Comparison of ENCODE assay signal across 11 cellular contexts in the genomic region with DNA sequence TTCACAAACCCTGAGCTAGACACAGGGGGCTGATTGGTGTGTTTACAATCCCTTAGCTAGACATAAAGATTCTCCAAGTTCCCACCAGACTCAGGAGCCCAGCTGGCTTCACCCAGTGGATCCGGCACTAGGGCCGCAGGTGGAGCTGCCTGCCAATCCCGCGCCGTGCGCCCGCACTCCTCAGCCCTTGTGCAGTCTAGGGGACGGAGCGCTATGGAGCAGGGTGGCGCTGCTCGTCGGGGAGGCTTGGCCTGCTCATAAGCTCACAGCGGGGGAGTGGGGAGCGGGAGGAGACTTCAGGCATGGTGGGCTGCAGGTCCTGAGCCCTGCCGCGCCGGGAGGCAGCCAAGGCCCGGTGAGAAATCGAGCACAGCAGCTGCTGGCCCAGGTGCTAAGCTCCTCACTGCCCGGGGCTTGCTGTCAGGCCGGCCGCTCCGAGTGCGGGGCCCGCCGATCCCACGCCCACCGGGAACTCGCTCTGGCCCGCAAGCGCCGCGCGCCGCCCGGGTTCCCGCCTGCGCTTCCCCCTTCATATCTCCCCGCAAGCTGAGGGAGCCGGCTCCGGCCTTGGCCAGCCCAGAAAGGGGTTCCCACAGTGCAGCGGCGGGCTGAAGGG. TPM values are rescaled to one million over a fixed set of nuclear protein-coding genes. Genes with fewer than 3 reads are reported as not detected.
DNase-seq lines count a peak whose midpoint lies in the region; ATAC-seq lines count a peak whose summit lies in the region.
"Not testable (repeated sequence)": the region's sequence is repeated elsewhere in the genome, so short reads cannot be mapped to it uniquely, and the experiment has no call there.
"Had no signal": no experiment of that assay in that cellular context is flagged by ENCODE, and none has a peak within 500 bp of the region (broad histone marks: within the 10 kb centered on the region; RNA-seq: fewer than 3 reads in every experiment).

No MANE protein-coding gene starts in this region.

- peak overlapping the region in 2 of 7 donors; percentile 27 to 86 for H3K4me3 Mint-ChIP-seq in CD8-positive, alpha-beta memory T cell
- H3K4me3 Mint-ChIP-seq in T-helper 2 cell treated with Interferon-gamma antibody and Interleukin-4, amounts not matched to agents 5 μg/mL and 100 μg/mL, for 36 hours, result peak overlapping the region; percentile 52
- not testable (repeated sequence) for H3K4me3 Mint-ChIP-seq in activated CD8-positive, alpha-beta memory T cell treated with anti-CD3 and anti-CD28 coated beads, Interleukin-2, amount 10 ng/mL, durations not matched to agents 7 days and 5 days
- peak overlapping the region in 1 of 5 donors; percentile 81 for H3K4me3 Mint-ChIP-seq in immature natural killer cell

- POLR2A ChIA-PET in CD8-positive, alpha-beta memory T cell (lab: Charles Lee), result interaction anchor here (1.0 to 1.1 kb wide), 2 partner anchors 46 to 493 kb away, joined by 4 to 9 read pairs; no protein-coding TSS in a partner anchor

- peaks cover 18% of the 10 kb centered on the region for H3K9me3 ChIP-seq in BLaER1
- H3K9me3 ChIP-seq in CD8-positive, alpha-beta memory T cell (ENCODE audit: low read length), result not testable (repeated sequence)

- CTCF ChIA-PET in CD8-positive, alpha-beta memory T cell (lab: Charles Lee), result interaction anchor here (1.2 to 1.8 kb wide), 3 partner anchors 20 to 64 kb away, joined by 5 read pairs; no protein-coding TSS in a partner anchor
- CTCF ChIA-PET in activated CD8-positive, alpha-beta memory T cell treated with anti-CD3 and anti-CD28 coated beads, Interleukin-2, amount 10 ng/mL, durations not matched to agents 7 days and 5 days (lab: Charles Lee), result interaction anchor here (0.9 to 1.9 kb wide), 3 partner anchors 17 to 55 kb away, joined by 3 to 6 read pairs (median 3); no protein-coding TSS in a partner anchor

- H3K4me2 ChIP-seq in BLaER1, result not testable (repeated sequence)

- H3K27ac ChIP-seq in BLaER1 (peak overlapping the region; percentile 8; the same call in 1 of the 2 replicates), angular gyrus (ENCODE audit: low read depth, low read length) (peak overlapping the region; percentile 49), temporal lobe (ENCODE audit: low read depth, low read length) (peak overlapping the region; percentile 13)
- H3K27ac ChIP-seq in CD8-positive, alpha-beta memory T cell (ENCODE audit: low read depth, low read length), result not testable (repeated sequence)

- H3K27ac Mint-ChIP-seq in CD8-positive, alpha-beta memory T cell, result peak overlapping the region in 5 of 8 donors; percentile 17 to 97 (median 80)
- H3K27ac Mint-ChIP-seq in T-helper 2 cell treated with Interferon-gamma antibody and Interleukin-4, amounts not matched to agents 5 μg/mL and 100 μg/mL, for 36 hours, result peak overlapping the region; percentile 98
- H3K27ac Mint-ChIP-seq in activated CD8-positive, alpha-beta memory T cell treated with anti-CD3 and anti-CD28 coated beads, Interleukin-2, amount 10 ng/mL, durations not matched to agents 7 days and 5 days, result peak overlapping the region; percentile 93
- peak overlapping the region in 4 of 6 donors; percentile 58 to 88 (median 73) for H3K27ac Mint-ChIP-seq in immature natural killer cell

- H4K20me1 ChIP-seq in BLaER1, result not testable (repeated sequence)

- peaks cover 67 to 80% (median 74%) of the 10 kb centered on the region in 3 donors for H3K4me1 Mint-ChIP-seq in CD8-positive, alpha-beta memory T cell
- peaks cover 62% of the 10 kb centered on the region for H3K4me1 Mint-ChIP-seq in T-helper 2 cell treated with Interferon-gamma antibody and Interleukin-4, amounts not matched to agents 5 μg/mL and 100 μg/mL, for 36 hours (ENCODE audit: low read depth)
- peaks cover 59% of the 10 kb centered on the region for H3K4me1 Mint-ChIP-seq in activated CD8-positive, alpha-beta memory T cell treated with anti-CD3 and anti-CD28 coated beads, Interleukin-2, amount 10 ng/mL, durations not matched to agents 7 days and 5 days
- H3K4me1 Mint-ChIP-seq in immature natural killer cell, result peaks cover 52 to 58% of the 10 kb centered on the region in 2 donors

- not testable (repeated sequence) for DNase-seq in CD8-positive, alpha-beta memory T cell; T-helper 2 cell treated with Interferon-gamma antibody and Interleukin-4, amounts not matched to agents 5 μg/mL and 100 μg/mL, for 36 hours (ENCODE audit: low spot score); activated CD8-positive, alpha-beta memory T cell treated with anti-CD3 and anti-CD28 coated beads, Interleukin-2, amount 10 ng/mL, durations not matched to agents 7 days and 5 days; immature natural killer cell

- H3K36me3 ChIP-seq in BLaER1; CD8-positive, alpha-beta memory T cell (ENCODE audit: insufficient read depth, low read length): not testable (repeated sequence)

- H3K4me1 ChIP-seq in BLaER1, result peaks cover 78% of the 10 kb centered on the region
- H3K4me1 ChIP-seq in CD8-positive, alpha-beta memory T cell (ENCODE audit: insufficient read depth, low read length), result peaks cover 86% of the 10 kb centered on the region

- not testable (repeated sequence) for H3K4me3 ChIP-seq in BLaER1; CD8-positive, alpha-beta memory T cell (ENCODE audit: low read length)

- not testable (repeated sequence) for H3K9ac ChIP-seq in BLaER1

- H3K36me3 Mint-ChIP-seq in CD8-positive, alpha-beta memory T cell; immature natural killer cell: not testable (repeated sequence)
- H3K36me3 Mint-ChIP-seq in T-helper 2 cell treated with Interferon-gamma antibody and Interleukin-4, amounts not matched to agents 5 μg/mL and 100 μg/mL, for 36 hours (ENCODE audit: low read depth), result peaks cover 17% of the 10 kb centered on the region
- peaks cover 19% of the 10 kb centered on the region for H3K36me3 Mint-ChIP-seq in activated CD8-positive, alpha-beta memory T cell treated with anti-CD3 and anti-CD28 coated beads, Interleukin-2, amount 10 ng/mL, durations not matched to agents 7 days and 5 days

- ATAC-seq in activated CD8-positive, alpha-beta memory T cell treated with anti-CD3 and anti-CD28 coated beads, Interleukin-2, amount 10 ng/mL, durations not matched to agents 7 days and 5 days, result not testable (repeated sequence)

- not testable (repeated sequence) for H3K27me3 ChIP-seq in BLaER1; CD8-positive, alpha-beta memory T cell (ENCODE audit: insufficient read depth, low read length, poor library complexity, severe bottlenecking)

- not testable (repeated sequence) for H3K27me3 Mint-ChIP-seq in CD8-positive, alpha-beta memory T cell; T-helper 2 cell treated with Interferon-gamma antibody and Interleukin-4, amounts not matched to agents 5 μg/mL and 100 μg/mL, for 36 hours (ENCODE audit: low read depth); activated CD8-positive, alpha-beta memory T cell treated with anti-CD3 and anti-CD28 coated beads, Interleukin-2, amount 10 ng/mL, durations not matched to agents 7 days and 5 days
- peaks cover 9 to 26% (median 10%) of the 10 kb centered on the region in 3 donors for H3K27me3 Mint-ChIP-seq in immature natural killer cell (ENCODE audit: low read depth in 3 of 3)

- not testable (repeated sequence) for H3K9me3 Mint-ChIP-seq in CD8-positive, alpha-beta memory T cell; T-helper 2 cell treated with Interferon-gamma antibody and Interleukin-4, amounts not matched to agents 5 μg/mL and 100 μg/mL, for 36 hours; activated CD8-positive, alpha-beta memory T cell treated with anti-CD3 and anti-CD28 coated beads, Interleukin-2, amount 10 ng/mL, durations not matched to agents 7 days and 5 days (ENCODE audit: low read depth); immature natural killer cell

RNA-seq across cellular contexts. Expression of gene LY86, which starts 24.7 kb away (rescaled TPM):
- under 1 TPM; 0.31 to 0.53 TPM for total RNA-seq in CD8-positive, alpha-beta memory T cell
- polyA plus RNA-seq in CD8-positive, alpha-beta memory T cell, result 2.4 TPM
- total RNA-seq in activated CD8-positive, alpha-beta memory T cell treated with anti-CD3 and anti-CD28 coated beads, Interleukin-2, amount 10 ng/mL, durations not matched to agents 7 days and 5 days, result 1 to 10 TPM; 1.2 to 1.7 TPM
- 10 to 100 TPM in 2 of 3 donors, 1 to 10 TPM in 1; 3.2 to 26.3 (median 17.1) TPM for polyA plus RNA-seq in immature natural killer cell
- total RNA-seq in temporal lobe, result 2.0 TPM
- total RNA-seq: Calu3, Daoy, G401, HepG2 had no signal
- polyA plus RNA-seq: HepG2 had no signal
